11 cellular contexts compared by ENCODE assay signal in the genomic region with DNA sequence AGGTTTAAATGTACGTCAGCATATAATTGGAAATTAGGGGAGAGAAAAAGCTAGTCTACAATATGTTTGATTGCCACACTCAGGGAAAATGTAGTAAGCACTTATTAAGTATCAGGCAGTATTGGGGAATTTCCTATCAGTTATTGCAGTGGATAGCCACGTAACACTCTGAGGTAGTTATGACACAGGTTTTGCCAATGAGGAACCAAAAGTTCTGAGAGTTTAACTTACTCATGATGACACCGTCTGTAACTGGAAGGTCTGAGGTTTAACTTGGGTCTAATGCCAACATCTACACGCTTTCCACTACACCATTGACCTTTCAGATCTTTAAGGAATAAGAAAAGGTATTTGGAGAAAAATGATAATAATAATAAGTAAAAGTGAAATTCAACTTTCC.
A peak's percentile ranks its signal among the peaks of the same experiment; 100 is the strongest.
DNase-seq lines count a peak whose midpoint lies in the region; ATAC-seq, FAIRE-seq and TF ChIP-seq lines count a peak whose summit lies in the region.
"Had no signal": no experiment of that assay in that cellular context is flagged by ENCODE, and none has a peak within 500 bp of the region (broad histone marks: within the 10 kb centered on the region; RNA-seq: fewer than 3 reads in every experiment).

No MANE protein-coding gene starts in this region.

- TF ChIP-seq POLR2A in GM12892 (IDR thresholded peaks at IDR 0.05; ENCODE audit: low read depth, low read length), result no peak

- FAIRE-seq in GM12892 (lab: Jason Lieb, UNC), result peak; percentile 79

- DNase-seq in GM12892 (ENCODE audit: insufficient read length), result no peak
- peak; percentile 24 for DNase-seq in amniotic epithelial cell (ENCODE audit: low read depth)
- DNase-seq in NCI-H1694 (lab: John Stamatoyannopoulos, UW), result no peak
- no peak for DNase-seq in amniotic stem cell (lab: John Stamatoyannopoulos, UW)
- DNase-seq in activated CD4-positive, alpha-beta T cell treated with anti-CD3 and anti-CD28 coated beads, Interleukin-2, amount 50 U/mL, for 48 hours, result no peak
- DNase-seq in stimulated activated CD4-positive, alpha-beta T cell treated with anti-CD3 and anti-CD28 coated beads, Interleukin-4, amount 100 ng/mL, for 4 hours, result no peak
- DNase-seq: activated CD4-positive, CD25-positive, alpha-beta regulatory T cell; hypothalamus; thyroid gland had no signal

- ATAC-seq in GM19467 (IDR thresholded peaks at IDR 0.05; ENCODE audit: unreplicated experiment) (peak; percentile 66), HG03108 (IDR thresholded peaks at IDR 0.05; ENCODE audit: unreplicated experiment) (peak; percentile 67)
